Comparison of ENCODE assay signal across 1 cellular context in the genomic region with DNA sequence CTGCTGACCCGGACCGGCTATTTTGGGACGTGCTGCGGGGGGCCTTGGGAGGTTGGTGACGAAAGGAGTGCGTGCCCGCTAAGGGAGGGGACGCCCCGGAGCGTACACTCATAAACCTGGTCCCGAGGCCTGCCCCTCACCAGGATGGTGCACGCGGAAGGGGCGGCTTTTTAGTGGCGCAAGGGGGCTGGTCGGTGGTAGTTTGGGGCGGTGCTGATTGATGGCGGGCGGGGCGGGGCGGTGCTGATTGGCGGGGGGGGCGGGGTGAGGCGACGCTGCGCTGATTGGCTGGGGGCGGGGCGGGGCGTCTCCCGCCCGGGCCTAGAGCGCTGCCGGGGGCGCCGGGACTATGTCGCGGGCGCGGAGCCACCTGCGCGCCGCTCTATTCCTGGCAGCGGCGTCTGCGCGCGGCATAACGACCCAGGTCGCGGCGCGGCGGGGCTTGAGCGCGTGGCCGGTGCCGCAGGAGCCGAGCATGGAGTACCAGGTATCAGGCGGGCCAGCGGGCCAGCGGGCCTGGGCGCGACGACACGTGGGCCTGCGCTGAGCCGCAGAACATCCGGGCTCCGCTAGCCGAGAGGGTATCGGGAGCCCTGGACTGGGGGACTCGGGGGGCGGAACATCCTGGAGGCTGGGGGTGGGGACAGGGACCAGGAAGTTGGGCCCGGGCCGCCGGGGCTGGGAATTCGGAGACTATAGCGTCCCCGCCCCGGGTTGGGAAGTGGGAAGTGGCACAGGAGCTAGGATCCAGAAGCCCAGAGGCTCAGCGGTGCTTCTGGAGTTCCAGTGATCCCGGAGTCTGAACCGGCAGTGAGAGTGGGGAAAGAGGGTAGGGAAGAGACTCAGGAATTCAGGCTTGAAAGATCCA.
A peak's percentile ranks its signal among the peaks of the same experiment; 100 is the strongest.
TF ChIP-seq lines count a peak whose summit lies in the region.

A gene with protein sequence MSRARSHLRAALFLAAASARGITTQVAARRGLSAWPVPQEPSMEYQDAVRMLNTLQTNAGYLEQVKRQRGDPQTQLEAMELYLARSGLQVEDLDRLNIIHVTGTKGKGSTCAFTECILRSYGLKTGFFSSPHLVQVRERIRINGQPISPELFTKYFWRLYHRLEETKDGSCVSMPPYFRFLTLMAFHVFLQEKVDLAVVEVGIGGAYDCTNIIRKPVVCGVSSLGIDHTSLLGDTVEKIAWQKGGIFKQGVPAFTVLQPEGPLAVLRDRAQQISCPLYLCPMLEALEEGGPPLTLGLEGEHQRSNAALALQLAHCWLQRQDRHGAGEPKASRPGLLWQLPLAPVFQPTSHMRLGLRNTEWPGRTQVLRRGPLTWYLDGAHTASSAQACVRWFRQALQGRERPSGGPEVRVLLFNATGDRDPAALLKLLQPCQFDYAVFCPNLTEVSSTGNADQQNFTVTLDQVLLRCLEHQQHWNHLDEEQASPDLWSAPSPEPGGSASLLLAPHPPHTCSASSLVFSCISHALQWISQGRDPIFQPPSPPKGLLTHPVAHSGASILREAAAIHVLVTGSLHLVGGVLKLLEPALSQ (plus strand): TSS at position 307 of the 868 bp plus-strand sequence. CDS start 43 bp downstream, at position 350.

TF ChIP-seq in HEK293, 187 proteins besides CTCF, POLR2A, EP300 and RAD21 (continued from another document):
- TF ChIP-seq ZNF223 (tag by site-specific recombination; IDR thresholded peaks at IDR 0.05) (no peak), ZNF169 (tag by site-specific recombination; IDR thresholded peaks at IDR 0.05) (no peak), ZNF391 (tag by site-specific recombination; IDR thresholded peaks at IDR 0.05; ENCODE audit: borderline replicate concordance, low read depth) (no peak), ZNF335 (tag by site-specific recombination; conservative IDR thresholded peaks at IDR 0.05) (peak; percentile 48; the same call in 1 of the 2 replicates), KLF16 (tag by site-specific recombination; IDR thresholded peaks at IDR 0.05) (peak; percentile 50; the same call in 1 of the 2 replicates), ZNF37A (tag by site-specific recombination; IDR thresholded peaks at IDR 0.05) (no peak), ZNF664 (tag by site-specific recombination; IDR thresholded peaks at IDR 0.05) (no peak)
- TF ChIP-seq, protein P1, sequence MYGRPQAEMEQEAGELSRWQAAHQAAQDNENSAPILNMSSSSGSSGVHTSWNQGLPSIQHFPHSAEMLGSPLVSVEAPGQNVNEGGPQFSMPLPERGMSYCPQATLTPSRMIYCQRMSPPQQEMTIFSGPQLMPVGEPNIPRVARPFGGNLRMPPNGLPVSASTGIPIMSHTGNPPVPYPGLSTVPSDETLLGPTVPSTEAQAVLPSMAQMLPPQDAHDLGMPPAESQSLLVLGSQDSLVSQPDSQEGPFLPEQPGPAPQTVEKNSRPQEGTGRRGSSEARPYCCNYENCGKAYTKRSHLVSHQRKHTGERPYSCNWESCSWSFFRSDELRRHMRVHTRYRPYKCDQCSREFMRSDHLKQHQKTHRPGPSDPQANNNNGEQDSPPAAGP (tag by site-specific recombination; IDR thresholded peaks at IDR 0.05) = no peak
- TF ChIP-seq, protein P2, sequence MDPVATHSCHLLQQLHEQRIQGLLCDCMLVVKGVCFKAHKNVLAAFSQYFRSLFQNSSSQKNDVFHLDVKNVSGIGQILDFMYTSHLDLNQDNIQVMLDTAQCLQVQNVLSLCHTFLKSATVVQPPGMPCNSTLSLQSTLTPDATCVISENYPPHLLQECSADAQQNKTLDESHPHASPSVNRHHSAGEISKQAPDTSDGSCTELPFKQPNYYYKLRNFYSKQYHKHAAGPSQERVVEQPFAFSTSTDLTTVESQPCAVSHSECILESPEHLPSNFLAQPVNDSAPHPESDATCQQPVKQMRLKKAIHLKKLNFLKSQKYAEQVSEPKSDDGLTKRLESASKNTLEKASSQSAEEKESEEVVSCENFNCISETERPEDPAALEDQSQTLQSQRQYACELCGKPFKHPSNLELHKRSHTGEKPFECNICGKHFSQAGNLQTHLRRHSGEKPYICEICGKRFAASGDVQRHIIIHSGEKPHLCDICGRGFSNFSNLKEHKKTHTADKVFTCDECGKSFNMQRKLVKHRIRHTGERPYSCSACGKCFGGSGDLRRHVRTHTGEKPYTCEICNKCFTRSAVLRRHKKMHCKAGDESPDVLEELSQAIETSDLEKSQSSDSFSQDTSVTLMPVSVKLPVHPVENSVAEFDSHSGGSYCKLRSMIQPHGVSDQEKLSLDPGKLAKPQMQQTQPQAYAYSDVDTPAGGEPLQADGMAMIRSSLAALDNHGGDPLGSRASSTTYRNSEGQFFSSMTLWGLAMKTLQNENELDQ (tag by site-specific recombination; IDR thresholded peaks at IDR 0.05; ENCODE audit: low read depth) = no peak
- TF ChIP-seq, protein P3, sequence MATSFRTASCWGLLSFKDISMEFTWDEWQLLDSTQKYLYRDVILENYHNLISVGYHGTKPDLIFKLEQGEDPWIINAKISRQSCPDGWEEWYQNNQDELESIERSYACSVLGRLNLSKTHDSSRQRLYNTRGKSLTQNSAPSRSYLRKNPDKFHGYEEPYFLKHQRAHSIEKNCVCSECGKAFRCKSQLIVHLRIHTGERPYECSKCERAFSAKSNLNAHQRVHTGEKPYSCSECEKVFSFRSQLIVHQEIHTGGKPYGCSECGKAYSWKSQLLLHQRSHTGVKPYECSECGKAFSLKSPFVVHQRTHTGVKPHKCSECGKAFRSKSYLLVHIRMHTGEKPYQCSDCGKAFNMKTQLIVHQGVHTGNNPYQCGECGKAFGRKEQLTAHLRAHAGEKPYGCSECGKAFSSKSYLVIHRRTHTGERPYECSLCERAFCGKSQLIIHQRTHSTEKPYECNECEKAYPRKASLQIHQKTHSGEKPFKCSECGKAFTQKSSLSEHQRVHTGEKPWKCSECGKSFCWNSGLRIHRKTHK (tag by site-specific recombination; IDR thresholded peaks at IDR 0.05) = no peak
- TF ChIP-seq, protein P4, sequence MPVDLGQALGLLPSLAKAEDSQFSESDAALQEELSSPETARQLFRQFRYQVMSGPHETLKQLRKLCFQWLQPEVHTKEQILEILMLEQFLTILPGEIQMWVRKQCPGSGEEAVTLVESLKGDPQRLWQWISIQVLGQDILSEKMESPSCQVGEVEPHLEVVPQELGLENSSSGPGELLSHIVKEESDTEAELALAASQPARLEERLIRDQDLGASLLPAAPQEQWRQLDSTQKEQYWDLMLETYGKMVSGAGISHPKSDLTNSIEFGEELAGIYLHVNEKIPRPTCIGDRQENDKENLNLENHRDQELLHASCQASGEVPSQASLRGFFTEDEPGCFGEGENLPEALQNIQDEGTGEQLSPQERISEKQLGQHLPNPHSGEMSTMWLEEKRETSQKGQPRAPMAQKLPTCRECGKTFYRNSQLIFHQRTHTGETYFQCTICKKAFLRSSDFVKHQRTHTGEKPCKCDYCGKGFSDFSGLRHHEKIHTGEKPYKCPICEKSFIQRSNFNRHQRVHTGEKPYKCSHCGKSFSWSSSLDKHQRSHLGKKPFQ (tag by site-specific recombination; IDR thresholded peaks at IDR 0.05) = no peak
